Comparison of ENCODE assay signal across 1 cellular context in genomic region chr7:92924800-92925199, GRCh38.
TF ChIP-seq lines count a peak whose summit lies in the region.

No MANE protein-coding gene starts in this region.

TF ChIP-seq in HEK293, 187 proteins besides CTCF, POLR2A, EP300 and RAD21 (continued from another document):
- 0 out of 2 replicates have a peak, but pooled peaks have one; percentile 18 for TF ChIP-seq ZNF449 (tag by site-specific recombination; IDR thresholded peaks at IDR 0.05)
- TF ChIP-seq ZSCAN30 (tag by site-specific recombination; IDR thresholded peaks at IDR 0.05): no peak
- no peak for TF ChIP-seq SCRT1 (tag by site-specific recombination; IDR thresholded peaks at IDR 0.05; ENCODE audit: borderline replicate concordance)
